Comparison of ENCODE assay signal across 32 cellular contexts in the genomic region with DNA sequence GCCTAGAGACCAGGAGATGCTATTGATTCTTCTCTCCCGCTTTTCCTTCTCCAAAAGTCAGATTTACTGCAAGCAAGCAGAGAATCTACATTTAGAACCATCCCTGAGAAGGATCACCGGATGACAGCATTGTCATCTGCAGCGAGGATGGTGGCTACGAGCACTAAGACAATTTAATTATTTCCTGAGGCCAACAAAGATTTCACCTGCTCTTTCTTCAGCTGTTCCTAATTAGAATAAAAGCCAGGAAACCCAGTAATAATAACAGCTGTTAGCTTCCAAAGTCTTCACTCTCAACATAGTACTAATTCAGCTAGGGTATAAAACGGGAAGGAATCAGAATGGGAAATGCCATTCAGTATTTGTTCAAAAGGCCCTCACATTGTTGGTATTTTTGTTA. TPM values are rescaled to one million over a fixed set of nuclear protein-coding genes. Genes with fewer than 3 reads are reported as not detected.
"Had no signal": no experiment of that assay in that cellular context is flagged by ENCODE, and none has a peak within 500 bp of the region (broad histone marks: within the 10 kb centered on the region; RNA-seq: fewer than 3 reads in every experiment).

No MANE protein-coding gene starts in this region.

- H3K4me3 ChIP-seq: ascending aorta, gastroesophageal sphincter, hepatocyte, neural progenitor cell, upper lobe of left lung, vagina had no signal

- DNase-seq: activated CD4-positive, alpha-beta memory T cell treated with anti-CD3 and anti-CD28 coated beads, Interleukin-2, amount 10 ng/mL, durations not matched to agents 7 days and 5 days; activated CD4-positive, alpha-beta T cell treated with anti-CD3 and anti-CD28 coated beads for 1 hour; activated CD4-positive, alpha-beta T cell treated with anti-CD3 and anti-CD28 coated beads, Interleukin-2, amount 10 ng/mL, durations not matched to agents 7 days and 5 days; activated CD8-positive, alpha-beta memory T cell treated with anti-CD3 and anti-CD28 coated beads, Interleukin-2, amount 50 U/mL, for 48 hours; activated gamma-delta T cell; activated naive CD4-positive, alpha-beta T cell treated with anti-CD3 and anti-CD28 coated beads, Interleukin-2, amount 10 ng/mL, durations not matched to agents 7 days and 5 days; activated naive CD8-positive, alpha-beta T cell treated with anti-CD3 and anti-CD28 coated beads, Interleukin-2, amount 10 ng/mL, durations not matched to agents 7 days and 5 days; activated T-cell treated with anti-CD3 and anti-CD28 coated beads, Interleukin-2, amount 50 U/mL, for 24 hours; brain microvascular endothelial cell; caudate nucleus; cortex of kidney; effector memory CD8-positive, alpha-beta T cell; erythroblast; islet precursor cell; left cardiac atrium; mammary epithelial cell; naive thymus-derived CD8-positive, alpha-beta T cell; occipital lobe; right cardiac atrium; stimulated activated CD4-positive, alpha-beta T cell treated with anti-CD3 and anti-CD28 coated beads, Interleukin-4, amount 100 ng/mL, for 1 hour; stimulated activated naive CD8-positive, alpha-beta T cell treated with anti-CD3 and anti-CD28 coated beads, Interleukin-15, Interleukin-2, amounts not matched to agents 100 U/mL and 50 U/mL, for 24 hours; substantia nigra; T-helper 17 cell; T1000; upper lobe of left lung had no signal

- H3K36me3 Mint-ChIP-seq: activated naive CD4-positive, alpha-beta T cell treated with anti-CD3 and anti-CD28 coated beads, Interleukin-2, amount 10 ng/mL, durations not matched to agents 7 days and 5 days; activated naive CD8-positive, alpha-beta T cell treated with anti-CD3 and anti-CD28 coated beads, Interleukin-2, amount 10 ng/mL, durations not matched to agents 7 days and 5 days; naive thymus-derived CD8-positive, alpha-beta T cell; WTC11 had no signal

- H3K9ac ChIP-seq: neural progenitor cell, parathyroid adenoma had no signal

- H3K27me3 Mint-ChIP-seq: activated CD4-positive, alpha-beta memory T cell treated with anti-CD3 and anti-CD28 coated beads, Interleukin-2, amount 10 ng/mL, durations not matched to agents 7 days and 5 days; activated CD4-positive, alpha-beta T cell treated with anti-CD3 and anti-CD28 coated beads, Interleukin-2, amount 10 ng/mL, durations not matched to agents 7 days and 5 days; activated naive CD4-positive, alpha-beta T cell treated with anti-CD3 and anti-CD28 coated beads, Interleukin-2, amount 10 ng/mL, durations not matched to agents 7 days and 5 days; activated naive CD8-positive, alpha-beta T cell treated with anti-CD3 and anti-CD28 coated beads, Interleukin-2, amount 10 ng/mL, durations not matched to agents 7 days and 5 days; activated T-cell treated with anti-CD3 and anti-CD28 coated beads, Interleukin-2, amount 50 U/mL, for 24 hours had no signal

- H3K9me3 ChIP-seq: ascending aorta, gastroesophageal sphincter, upper lobe of left lung, vagina had no signal

- H3K4me1 Mint-ChIP-seq: activated CD4-positive, alpha-beta T cell treated with anti-CD3 and anti-CD28 coated beads, Interleukin-2, amount 10 ng/mL, durations not matched to agents 7 days and 5 days; activated naive CD4-positive, alpha-beta T cell treated with anti-CD3 and anti-CD28 coated beads, Interleukin-2, amount 10 ng/mL, durations not matched to agents 7 days and 5 days; activated naive CD8-positive, alpha-beta T cell treated with anti-CD3 and anti-CD28 coated beads, Interleukin-2, amount 10 ng/mL, durations not matched to agents 7 days and 5 days; naive thymus-derived CD8-positive, alpha-beta T cell; T-helper 17 cell had no signal

- H3K36me3 ChIP-seq: brain microvascular endothelial cell, neural progenitor cell, upper lobe of left lung, vagina had no signal

- H3K27ac Mint-ChIP-seq: activated CD4-positive, alpha-beta memory T cell treated with anti-CD3 and anti-CD28 coated beads, Interleukin-2, amount 10 ng/mL, durations not matched to agents 7 days and 5 days; activated CD4-positive, alpha-beta T cell treated with anti-CD3 and anti-CD28 coated beads, Interleukin-2, amount 10 ng/mL, durations not matched to agents 7 days and 5 days; activated naive CD4-positive, alpha-beta T cell treated with anti-CD3 and anti-CD28 coated beads, Interleukin-2, amount 10 ng/mL, durations not matched to agents 7 days and 5 days; activated naive CD8-positive, alpha-beta T cell treated with anti-CD3 and anti-CD28 coated beads, Interleukin-2, amount 10 ng/mL, durations not matched to agents 7 days and 5 days; activated T-cell treated with anti-CD3 and anti-CD28 coated beads, Interleukin-2, amount 50 U/mL, for 24 hours; effector memory CD8-positive, alpha-beta T cell; naive thymus-derived CD8-positive, alpha-beta T cell; neural progenitor cell; T-helper 17 cell; WTC11 had no signal

- H3K4me3 Mint-ChIP-seq: activated CD4-positive, alpha-beta memory T cell treated with anti-CD3 and anti-CD28 coated beads, Interleukin-2, amount 10 ng/mL, durations not matched to agents 7 days and 5 days; activated CD4-positive, alpha-beta T cell treated with anti-CD3 and anti-CD28 coated beads, Interleukin-2, amount 10 ng/mL, durations not matched to agents 7 days and 5 days; activated naive CD4-positive, alpha-beta T cell treated with anti-CD3 and anti-CD28 coated beads, Interleukin-2, amount 10 ng/mL, durations not matched to agents 7 days and 5 days; activated naive CD8-positive, alpha-beta T cell treated with anti-CD3 and anti-CD28 coated beads, Interleukin-2, amount 10 ng/mL, durations not matched to agents 7 days and 5 days; activated T-cell treated with anti-CD3 and anti-CD28 coated beads, Interleukin-2, amount 50 U/mL, for 24 hours; effector memory CD8-positive, alpha-beta T cell; naive thymus-derived CD8-positive, alpha-beta T cell; neural progenitor cell; T-helper 17 cell; WTC11 had no signal

- H3K27me3 ChIP-seq: ascending aorta, brain microvascular endothelial cell, gastroesophageal sphincter, hepatocyte, neural progenitor cell, upper lobe of left lung, vagina had no signal

- H3K9me3 Mint-ChIP-seq: activated CD4-positive, alpha-beta memory T cell treated with anti-CD3 and anti-CD28 coated beads, Interleukin-2, amount 10 ng/mL, durations not matched to agents 7 days and 5 days; activated CD4-positive, alpha-beta T cell treated with anti-CD3 and anti-CD28 coated beads, Interleukin-2, amount 10 ng/mL, durations not matched to agents 7 days and 5 days; activated naive CD8-positive, alpha-beta T cell treated with anti-CD3 and anti-CD28 coated beads, Interleukin-2, amount 10 ng/mL, durations not matched to agents 7 days and 5 days; activated T-cell treated with anti-CD3 and anti-CD28 coated beads, Interleukin-2, amount 50 U/mL, for 24 hours; effector memory CD8-positive, alpha-beta T cell; neural progenitor cell; WTC11 had no signal

- H3K27ac ChIP-seq: brain microvascular endothelial cell, hepatocyte, neural progenitor cell, parathyroid adenoma, upper lobe of left lung, vagina had no signal

RNA-seq across cellular contexts. Expression of a gene that starts 53.3 kb away (rescaled TPM):
- total RNA-seq: activated CD4-positive, alpha-beta T cell treated with anti-CD3 and anti-CD28 coated beads, Interleukin-2, amount 10 ng/mL, durations not matched to agents 7 days and 5 days; activated naive CD8-positive, alpha-beta T cell treated with anti-CD3 and anti-CD28 coated beads, Interleukin-2, amount 10 ng/mL, durations not matched to agents 7 days and 5 days; naive thymus-derived CD8-positive, alpha-beta T cell had no signal
- polyA plus RNA-seq: naive thymus-derived CD8-positive, alpha-beta T cell had no signal
